ENCODE assay signal across 19 cellular contexts in genomic region chr5:91038180-91038808, GRCh38.
A peak's percentile ranks its signal among the peaks of the same experiment; 100 is the strongest.
DNase-seq lines count a peak whose midpoint lies in the region; ATAC-seq and TF ChIP-seq lines count a peak whose summit lies in the region.
"Had no signal": no experiment of that assay in that cellular context is flagged by ENCODE, and none has a peak within 500 bp of the region (broad histone marks: within the 10 kb centered on the region; RNA-seq: fewer than 3 reads in every experiment).

No MANE protein-coding gene starts in this region.

- peaks cover 11% of the 10 kb centered on the region for H3K4me1 Mint-ChIP-seq in glutamatergic neuron (ENCODE audit: low read depth, unreplicated experiment)
- no peaks in the 10 kb centered on the region for H3K4me1 Mint-ChIP-seq in activated T-cell treated with anti-CD3 and anti-CD28 coated beads, Interleukin-2, amount 50 U/mL, for 72 hours (ENCODE audit: low read depth)
- H3K4me1 Mint-ChIP-seq in activated T-helper 1 cell treated with anti-CD3 and anti-CD28 coated beads, Interleukin-12 subunit alpha, Interleukin-12 subunit beta, Interleukin-2, Interleukin-4 antibody, amounts not matched to agents 30 ng/mL and 10 ng/mL and 1 ng/mL, durations not matched to agents 14 hours and 24 hours and 36 hours (ENCODE audit: low read depth): no peaks in the 10 kb centered on the region
- H3K4me1 Mint-ChIP-seq: IgD-negative memory B cell; stimulated activated naive B cell treated with anti-CD40 and anti-IgM and Interleukin-4, amounts not matched to agents 10 μg/mL and 1 μg/mL and 100 μg/mL, for 72 hours had no signal

- H3K27me3 ChIP-seq in transverse colon: no peaks in the 10 kb centered on the region

- intact Hi-C loops in transverse colon (cut with DNase I; ENCODE audit: low total_unique reads): no loop called here
- intact Hi-C loops in activated T-helper 1 cell treated with anti-CD3 and anti-CD28 coated beads, Interleukin-12 subunit alpha, Interleukin-12 subunit beta, Interleukin-2, Interleukin-4 antibody, amounts not matched to agents 30 ng/mL and 10 ng/mL and 1 ng/mL, durations not matched to agents 14 hours and 24 hours and 36 hours (cut with micrococcal nuclease): no loop called here

- H3K4me3 Mint-ChIP-seq in glutamatergic neuron (ENCODE audit: unreplicated experiment): peak overlapping the region; percentile 2
- no peak overlapping the region for H3K4me3 Mint-ChIP-seq in activated T-cell treated with anti-CD3 and anti-CD28 coated beads, Interleukin-2, amount 50 U/mL, for 72 hours
- H3K4me3 Mint-ChIP-seq in activated T-helper 1 cell treated with anti-CD3 and anti-CD28 coated beads, Interleukin-12 subunit alpha, Interleukin-12 subunit beta, Interleukin-2, Interleukin-4 antibody, amounts not matched to agents 30 ng/mL and 10 ng/mL and 1 ng/mL, durations not matched to agents 14 hours and 24 hours and 36 hours: no peak overlapping the region
- H3K4me3 Mint-ChIP-seq: CD8-positive, alpha-beta T cell; IgD-negative memory B cell; stimulated activated naive B cell treated with anti-CD40 and anti-IgM and Interleukin-4, amounts not matched to agents 10 μg/mL and 1 μg/mL and 100 μg/mL, for 72 hours had no signal

- H3K9me3 Mint-ChIP-seq in glutamatergic neuron (ENCODE audit: unreplicated experiment): peaks cover 2% of the 10 kb centered on the region
- H3K9me3 Mint-ChIP-seq in activated T-cell treated with anti-CD3 and anti-CD28 coated beads, Interleukin-2, amount 50 U/mL, for 72 hours: no peaks in the 10 kb centered on the region
- no peaks in the 10 kb centered on the region for H3K9me3 Mint-ChIP-seq in activated T-helper 1 cell treated with anti-CD3 and anti-CD28 coated beads, Interleukin-12 subunit alpha, Interleukin-12 subunit beta, Interleukin-2, Interleukin-4 antibody, amounts not matched to agents 30 ng/mL and 10 ng/mL and 1 ng/mL, durations not matched to agents 14 hours and 24 hours and 36 hours
- H3K9me3 Mint-ChIP-seq: CD8-positive, alpha-beta T cell; IgD-negative memory B cell had no signal

- H3K27ac ChIP-seq in transverse colon: peak overlapping the region in 2 of 4 donors; percentile 26 to 42
- H3K27ac ChIP-seq: coronary artery, skin epidermis had no signal

- TF ChIP-seq POLR2A in transverse colon (IDR thresholded peaks at IDR 0.05): no peak

- H3K27ac Mint-ChIP-seq in glutamatergic neuron (ENCODE audit: unreplicated experiment): no peak overlapping the region
- H3K27ac Mint-ChIP-seq in activated T-cell treated with anti-CD3 and anti-CD28 coated beads, Interleukin-2, amount 50 U/mL, for 72 hours: no peak overlapping the region
- H3K27ac Mint-ChIP-seq in activated T-helper 1 cell treated with anti-CD3 and anti-CD28 coated beads, Interleukin-12 subunit alpha, Interleukin-12 subunit beta, Interleukin-2, Interleukin-4 antibody, amounts not matched to agents 30 ng/mL and 10 ng/mL and 1 ng/mL, durations not matched to agents 14 hours and 24 hours and 36 hours: no peak overlapping the region
- H3K27ac Mint-ChIP-seq: CD8-positive, alpha-beta T cell; IgD-negative memory B cell; stimulated activated naive B cell treated with anti-CD40 and anti-IgM and Interleukin-4, amounts not matched to agents 10 μg/mL and 1 μg/mL and 100 μg/mL, for 72 hours had no signal

- ATAC-seq in activated T-cell treated with anti-CD3 and anti-CD28 coated beads, Interleukin-2, amount 50 U/mL, for 72 hours (replicated peaks in 1 of 2): no peak
- ATAC-seq in HG02938 (IDR thresholded peaks at IDR 0.05; ENCODE audit: unreplicated experiment): no peak
- ATAC-seq: CD8-positive, alpha-beta T cell; stimulated activated naive B cell treated with anti-CD40 and anti-IgM and Interleukin-4, amounts not matched to agents 10 μg/mL and 1 μg/mL and 100 μg/mL, for 72 hours had no signal

- H3K4me1 ChIP-seq in transverse colon: peaks cover 13 to 28% (median 25%) of the 10 kb centered on the region in 4 donors

- H3K36me3 ChIP-seq in transverse colon: no peaks in the 10 kb centered on the region

- 50 to 57% methylated on average over 1 to 2 of the region's 2 CpGs for WGBS in transverse colon (ENCODE audit: low coverage in 1 of 2), 2 donors

- in situ Hi-C loops in transverse colon (cut with MboI; ENCODE audit: low pct_ligation_motif_present in 1 of 4, low pct_unique_long_range_greater_than_20kb in 1 of 4, low sequenced_read_pairs in 3 of 4): no loop called here

- no peaks in the 10 kb centered on the region for H3K27me3 Mint-ChIP-seq in glutamatergic neuron (ENCODE audit: unreplicated experiment)
- H3K27me3 Mint-ChIP-seq in activated T-cell treated with anti-CD3 and anti-CD28 coated beads, Interleukin-2, amount 50 U/mL, for 72 hours (ENCODE audit: low read depth): peaks cover 8% of the 10 kb centered on the region
- peaks cover 9% of the 10 kb centered on the region for H3K27me3 Mint-ChIP-seq in activated T-helper 1 cell treated with anti-CD3 and anti-CD28 coated beads, Interleukin-12 subunit alpha, Interleukin-12 subunit beta, Interleukin-2, Interleukin-4 antibody, amounts not matched to agents 30 ng/mL and 10 ng/mL and 1 ng/mL, durations not matched to agents 14 hours and 24 hours and 36 hours (ENCODE audit: insufficient read depth)
- H3K27me3 Mint-ChIP-seq: IgD-negative memory B cell; stimulated activated naive B cell treated with anti-CD40 and anti-IgM and Interleukin-4, amounts not matched to agents 10 μg/mL and 1 μg/mL and 100 μg/mL, for 72 hours had no signal

- TF ChIP-seq EP300 in transverse colon (IDR thresholded peaks at IDR 0.05; ENCODE audit: low read depth): no peak

- H3K9me3 ChIP-seq in transverse colon: no peaks in the 10 kb centered on the region

- no peaks in the 10 kb centered on the region for H3K36me3 Mint-ChIP-seq in glutamatergic neuron (ENCODE audit: unreplicated experiment)
- no peaks in the 10 kb centered on the region for H3K36me3 Mint-ChIP-seq in activated T-cell treated with anti-CD3 and anti-CD28 coated beads, Interleukin-2, amount 50 U/mL, for 72 hours (ENCODE audit: insufficient read depth in 2 of 2)
- no peaks in the 10 kb centered on the region for H3K36me3 Mint-ChIP-seq in activated T-helper 1 cell treated with anti-CD3 and anti-CD28 coated beads, Interleukin-12 subunit alpha, Interleukin-12 subunit beta, Interleukin-2, Interleukin-4 antibody, amounts not matched to agents 30 ng/mL and 10 ng/mL and 1 ng/mL, durations not matched to agents 14 hours and 24 hours and 36 hours (ENCODE audit: low read depth)
- H3K36me3 Mint-ChIP-seq: CD8-positive, alpha-beta T cell; stimulated activated naive B cell treated with anti-CD40 and anti-IgM and Interleukin-4, amounts not matched to agents 10 μg/mL and 1 μg/mL and 100 μg/mL, for 72 hours had no signal

- H3K4me3 ChIP-seq in transverse colon: no peak overlapping the region
- H3K4me3 ChIP-seq: coronary artery, skin epidermis had no signal

- no peak for TF ChIP-seq CTCF in glutamatergic neuron (IDR thresholded peaks at IDR 0.05; ENCODE audit: partially characterized antibody, unreplicated experiment)
- TF ChIP-seq CTCF in transverse colon (IDR thresholded peaks at IDR 0.05): no peak

- DNase-seq in NCI-H345 (lab: John Stamatoyannopoulos, UW) (peak; percentile 52), NCI-H345 treated with DMSO at 0.1 percent for 48 hours (lab: John Stamatoyannopoulos, UW; ENCODE audit: unreplicated experiment) (no peak), NCI-H446 (lab: John Stamatoyannopoulos, UW) (peak; percentile 83 to 93), glutamatergic neuron (no peak), transverse colon (peak; percentile 15)
- no peak for DNase-seq in activated T-cell treated with anti-CD3 and anti-CD28 coated beads, Interleukin-2, amount 50 U/mL, for 72 hours
- no peak for DNase-seq in activated T-helper 1 cell treated with anti-CD3 and anti-CD28 coated beads, Interleukin-12 subunit alpha, Interleukin-12 subunit beta, Interleukin-2, Interleukin-4 antibody, amounts not matched to agents 30 ng/mL and 10 ng/mL and 1 ng/mL, durations not matched to agents 14 hours and 24 hours and 36 hours (ENCODE audit: low spot score)
- DNase-seq: activated effector memory CD4-positive, alpha-beta T cell treated with anti-CD3 and anti-CD28 coated beads, Interleukin-2, amount 50 U/mL, for 16 hours; CD8-positive, alpha-beta T cell; kidney glomerular epithelial cell; midbrain; MV-4-11; NCI-H526 treated with DMSO at 0.1 percent for 48 hours; stimulated activated naive B cell treated with anti-CD40 and anti-IgM and Interleukin-4, amounts not matched to agents 10 μg/mL and 1 μg/mL and 100 μg/mL, for 72 hours; SW 1271 had no signal

Comparison
In these comparisons a context has a peak if more than half of its experiments do, and no peak if none do; other contexts are left out.
1. DNase-seq: peak in NCI-H345 (single experiment), NCI-H446 (2 of 2) and transverse colon (single experiment); none in NCI-H345 treated with DMSO at 0.1 percent for 48 hours (single experiment), glutamatergic neuron (single experiment), activated T-cell treated with anti-CD3 and anti-CD28 coated beads, Interleukin-2, amount 50 U/mL, for 72 hours (0 of 2) and activated T-helper 1 cell treated with anti-CD3 and anti-CD28 coated beads, Interleukin-12 subunit alpha, Interleukin-12 subunit beta, Interleukin-2, Interleukin-4 antibody, amounts not matched to agents 30 ng/mL and 10 ng/mL and 1 ng/mL, durations not matched to agents 14 hours and 24 hours and 36 hours (single experiment).